In the genomic region with DNA sequence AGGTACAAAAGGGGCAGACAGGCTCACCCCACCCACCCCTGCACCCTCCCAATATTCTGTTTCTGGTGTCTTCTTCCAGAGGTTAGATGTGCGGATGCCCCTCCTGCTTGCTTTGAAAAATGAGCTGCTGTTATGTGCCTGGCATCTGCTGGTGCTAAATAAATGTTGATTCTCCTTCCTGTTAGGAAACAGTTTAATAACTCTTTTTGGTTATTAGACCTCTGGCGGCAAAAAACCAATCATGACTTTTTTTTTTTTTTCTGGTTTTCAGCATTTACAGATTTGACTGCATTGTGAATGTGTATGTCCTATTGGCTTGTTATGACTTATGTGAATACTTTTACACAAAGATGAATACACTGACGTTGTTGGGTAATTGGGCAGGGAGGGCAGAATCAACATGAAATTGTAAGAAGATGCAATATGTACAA, we compare ENCODE assay signal across 8 cellular contexts. TPM values are rescaled to one million over a fixed set of nuclear protein-coding genes. Genes with fewer than 3 reads are reported as not detected.
A peak's percentile ranks its signal among the peaks of the same experiment; 100 is the strongest.
DNase-seq lines count a peak whose midpoint lies in the region; ATAC-seq and TF ChIP-seq lines count a peak whose summit lies in the region.

No MANE protein-coding gene starts in this region.

- peak overlapping the region; percentile 87 for H3K27ac Mint-ChIP-seq in dendritic cell treated with granulocyte-macrophage colony-stimulating factor and Interleukin-4, amounts not matched to agents 40 ng/mL and 50 ng/mL, for 4 days
- H3K27ac Mint-ChIP-seq in natural killer cell treated with Interleukin-12 subunit alpha and Interleukin-12 subunit beta and Interleukin-15 and Interleukin-18, amount 100 ng/mL, for 72 hours = peak overlapping the region; percentile 73 to 81

- no peaks in the 10 kb centered on the region for H3K9me3 Mint-ChIP-seq in dendritic cell treated with granulocyte-macrophage colony-stimulating factor and Interleukin-4, amounts not matched to agents 40 ng/mL and 50 ng/mL, for 4 days
- no peaks in the 10 kb centered on the region for H3K9me3 Mint-ChIP-seq in natural killer cell treated with Interleukin-12 subunit alpha and Interleukin-12 subunit beta and Interleukin-15 and Interleukin-18, amount 100 ng/mL, for 72 hours

- H3K4me3 ChIP-seq in OCI-LY3 (ENCODE audit: low read length) = peak overlapping the region; percentile 91

- no peak for DNase-seq in natural killer cell treated with Interleukin-12 subunit alpha and Interleukin-12 subunit beta and Interleukin-15 and Interleukin-18, amount 100 ng/mL, for 72 hours (ENCODE audit: low spot score)
- no peak for DNase-seq in cerebellum (ENCODE audit: low spot score)
- no peak for DNase-seq in DMS79 treated with DMSO at 0.1 percent for 48 hours (lab: John Stamatoyannopoulos, UW)

- H3K4me2 ChIP-seq in OCI-LY3 (ENCODE audit: low read length) = peak overlapping the region; percentile 76

- H3K79me2 ChIP-seq in OCI-LY3 (ENCODE audit: low read length) = peaks cover 58% of the 10 kb centered on the region

- no peak for ATAC-seq in natural killer cell treated with Interleukin-12 subunit alpha and Interleukin-12 subunit beta and Interleukin-15 and Interleukin-18, amount 100 ng/mL, for 72 hours
- no peak for ATAC-seq in HG02970 (IDR thresholded peaks at IDR 0.05; ENCODE audit: low FRiP score, unreplicated experiment)
- ATAC-seq in HG03354 (IDR thresholded peaks at IDR 0.05; ENCODE audit: poor library complexity, severe bottlenecking, unreplicated experiment) = no peak

- H2AFZ ChIP-seq in OCI-LY3 (ENCODE audit: low read depth, low read length) = no peak overlapping the region

- no peaks in the 10 kb centered on the region for H3K27me3 Mint-ChIP-seq in dendritic cell treated with granulocyte-macrophage colony-stimulating factor and Interleukin-4, amounts not matched to agents 40 ng/mL and 50 ng/mL, for 4 days
- H3K27me3 Mint-ChIP-seq in natural killer cell treated with Interleukin-12 subunit alpha and Interleukin-12 subunit beta and Interleukin-15 and Interleukin-18, amount 100 ng/mL, for 72 hours = no peaks in the 10 kb centered on the region

- intact Hi-C loops in dendritic cell treated with granulocyte-macrophage colony-stimulating factor and Interleukin-4, amounts not matched to agents 40 ng/mL and 50 ng/mL, for 4 days (cut with micrococcal nuclease) = no loop called here

- H3K9me3 ChIP-seq in ES-I3 (ENCODE audit: control insufficient read depth, insufficient read depth, low read length) = no peaks in the 10 kb centered on the region
- no peaks in the 10 kb centered on the region for H3K9me3 ChIP-seq in OCI-LY3 (ENCODE audit: insufficient read depth, low read length)

- no peaks in the 10 kb centered on the region for H3K36me3 Mint-ChIP-seq in dendritic cell treated with granulocyte-macrophage colony-stimulating factor and Interleukin-4, amounts not matched to agents 40 ng/mL and 50 ng/mL, for 4 days (ENCODE audit: low read depth)
- H3K36me3 Mint-ChIP-seq in natural killer cell treated with Interleukin-12 subunit alpha and Interleukin-12 subunit beta and Interleukin-15 and Interleukin-18, amount 100 ng/mL, for 72 hours = no peaks in the 10 kb centered on the region

- H3K36me3 ChIP-seq in ES-I3 (ENCODE audit: insufficient read depth, low read length) (no peaks in the 10 kb centered on the region), OCI-LY3 (replicated peaks; ENCODE audit: low read depth, low read length) (peaks cover 9% of the 10 kb centered on the region)

- H3K4me3 Mint-ChIP-seq in dendritic cell treated with granulocyte-macrophage colony-stimulating factor and Interleukin-4, amounts not matched to agents 40 ng/mL and 50 ng/mL, for 4 days = peak overlapping the region; percentile 77
- peak overlapping the region; percentile 83 for H3K4me3 Mint-ChIP-seq in natural killer cell treated with Interleukin-12 subunit alpha and Interleukin-12 subunit beta and Interleukin-15 and Interleukin-18, amount 100 ng/mL, for 72 hours

- peak overlapping the region; percentile 85 for H3K27ac ChIP-seq in OCI-LY3 (ENCODE audit: low read length)

- no peak for TF ChIP-seq CTCF in OCI-LY3 (IDR thresholded peaks at IDR 0.05; ENCODE audit: low read depth, low read length)

- peaks cover 12% of the 10 kb centered on the region for H3K4me1 ChIP-seq in ES-I3 (ENCODE audit: insufficient read depth, low read length)
- peaks cover 31% of the 10 kb centered on the region for H3K4me1 ChIP-seq in OCI-LY3 (ENCODE audit: low read length)

- H3K9ac ChIP-seq in ES-I3 (ENCODE audit: low read depth, low read length) (peak overlapping the region; percentile 91; the same call in 1 of the 2 replicates), OCI-LY3 (ENCODE audit: low read length) (peak overlapping the region; percentile 88)

- H3K4me1 Mint-ChIP-seq in dendritic cell treated with granulocyte-macrophage colony-stimulating factor and Interleukin-4, amounts not matched to agents 40 ng/mL and 50 ng/mL, for 4 days (ENCODE audit: low read depth) = peaks cover 55% of the 10 kb centered on the region
- H3K4me1 Mint-ChIP-seq in natural killer cell treated with Interleukin-12 subunit alpha and Interleukin-12 subunit beta and Interleukin-15 and Interleukin-18, amount 100 ng/mL, for 72 hours (ENCODE audit: low read depth in 2 of 2) = peaks cover 29 to 46% of the 10 kb centered on the region in 2 donors

- peaks cover 9% of the 10 kb centered on the region; the same call in 1 of the 2 replicates for H4K20me1 ChIP-seq in OCI-LY3 (ENCODE audit: insufficient read depth, low read length)

- H3K27me3 ChIP-seq in OCI-LY3 (ENCODE audit: low read depth, low read length) = no peaks in the 10 kb centered on the region

RNA-seq across cellular contexts. Expression of a gene that starts 13.6 kb away (rescaled TPM):
- 10 to 100 TPM in 1 of 2 donors, 1 to 10 TPM in 1; 7.9 to 10.3 TPM for total RNA-seq in natural killer cell treated with Interleukin-12 subunit alpha and Interleukin-12 subunit beta and Interleukin-15 and Interleukin-18, amount 100 ng/mL, for 72 hours
- total RNA-seq in cerebellum = 0.09 TPM

RNA-seq across cellular contexts. Expression of a gene that starts 16.2 kb away (rescaled TPM):
- 10 to 100 TPM; 13.6 to 20.8 TPM for total RNA-seq in natural killer cell treated with Interleukin-12 subunit alpha and Interleukin-12 subunit beta and Interleukin-15 and Interleukin-18, amount 100 ng/mL, for 72 hours
- 116 TPM for total RNA-seq in cerebellum
